In the genomic region with DNA sequence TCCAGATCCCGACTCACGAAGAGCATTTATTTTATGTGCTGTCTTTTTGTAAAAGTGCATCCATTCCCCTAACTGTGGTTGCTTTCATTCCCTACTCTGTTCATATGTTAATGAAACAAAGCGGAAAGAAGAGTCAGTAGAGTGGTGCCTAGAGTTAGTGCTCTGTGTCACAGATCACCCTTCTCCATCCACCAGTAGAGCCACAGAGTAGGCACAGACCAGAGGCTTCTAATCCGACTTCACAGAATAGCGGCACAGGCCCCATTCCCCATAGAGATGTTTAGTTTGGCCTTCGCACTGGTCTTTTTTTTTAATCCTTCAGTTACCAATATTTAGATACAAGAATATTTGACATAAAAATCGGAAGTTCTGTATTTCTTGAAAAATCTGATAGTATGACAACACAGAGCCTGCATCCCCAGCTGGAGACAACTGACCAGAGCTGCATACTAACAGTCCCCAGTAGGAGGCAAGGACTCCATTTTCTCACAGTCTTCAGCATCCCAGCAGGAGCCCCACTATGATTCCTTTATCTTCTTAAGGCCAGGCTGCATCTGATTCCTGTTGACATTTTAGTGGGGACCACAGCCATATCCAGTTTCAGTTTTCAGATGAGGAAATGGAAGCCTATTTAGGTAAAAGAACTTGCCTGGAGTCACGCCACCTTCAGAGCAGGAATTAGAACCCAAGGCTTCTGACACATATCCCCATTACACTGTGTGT, we compare ENCODE assay signal across 21 cellular contexts. TPM values are rescaled to one million over a fixed set of nuclear protein-coding genes. Genes with fewer than 3 reads are reported as not detected.
"Had no signal": no experiment of that assay in that cellular context is flagged by ENCODE, and none has a peak within 500 bp of the region (broad histone marks: within the 10 kb centered on the region; RNA-seq: fewer than 3 reads in every experiment).

No MANE protein-coding gene starts in this region.

- H3K27ac ChIP-seq: esophagus muscularis mucosa, gastroesophageal sphincter, heart left ventricle, spleen, testis had no signal

- H3K4me3 ChIP-seq: esophagus muscularis mucosa, gastroesophageal sphincter, heart left ventricle, spleen, testis had no signal

- FAIRE-seq: endothelial cell of umbilical vein had no signal

- H3K9me3 Mint-ChIP-seq: activated B cell treated with CpG ODN at 0.5 μM for 24 hours; activated CD4-positive, alpha-beta memory T cell treated with anti-CD3 and anti-CD28 coated beads for 36 hours; dendritic cell treated with granulocyte-macrophage colony-stimulating factor and Interleukin-4, amounts not matched to agents 40 ng/mL and 50 ng/mL, for 4 days; natural killer cell treated with Interleukin-12 subunit alpha and Interleukin-12 subunit beta and Interleukin-15 and Interleukin-18, amount 100 ng/mL, for 72 hours; stimulated activated memory B cell treated with anti-CD40 and anti-IgM and Interleukin-4, amounts not matched to agents 10 μg/mL and 1 μg/mL and 100 μg/mL, for 72 hours had no signal

- H3K36me3 ChIP-seq: esophagus muscularis mucosa, gastroesophageal sphincter, heart left ventricle, spleen had no signal

- H3K27ac Mint-ChIP-seq: activated B cell treated with CpG ODN at 0.5 μM for 24 hours; activated CD4-positive, alpha-beta memory T cell treated with anti-CD3 and anti-CD28 coated beads for 36 hours; activated naive CD8-positive, alpha-beta T cell; dendritic cell treated with granulocyte-macrophage colony-stimulating factor and Interleukin-4, amounts not matched to agents 40 ng/mL and 50 ng/mL, for 4 days; natural killer cell treated with Interleukin-12 subunit alpha and Interleukin-12 subunit beta and Interleukin-15 and Interleukin-18, amount 100 ng/mL, for 72 hours; stimulated activated memory B cell treated with anti-CD40 and anti-IgM and Interleukin-4, amounts not matched to agents 10 μg/mL and 1 μg/mL and 100 μg/mL, for 72 hours; type B pancreatic cell had no signal

- H3K9me3 ChIP-seq: esophagus muscularis mucosa, gastroesophageal sphincter, heart left ventricle, spleen, testis had no signal

- DNase-seq: activated B cell treated with CpG ODN at 0.5 μM for 24 hours; activated CD4-positive, alpha-beta memory T cell treated with anti-CD3 and anti-CD28 coated beads for 36 hours; activated CD4-positive, alpha-beta T cell treated with anti-CD3 and anti-CD28 coated beads for 4 hours; activated T-cell treated with anti-CD3 and anti-CD28 coated beads for 4 hours; effector CD8-positive, alpha-beta T cell; heart left ventricle; mesenchymal stem cell; nucleus accumbens; spleen; stimulated activated CD4-positive, alpha-beta T cell treated with anti-CD3 and anti-CD28 coated beads, Interleukin-4, amount 100 ng/mL, for 4 hours; testis had no signal

- H3K27me3 ChIP-seq: gastroesophageal sphincter, testis had no signal

- H3K36me3 Mint-ChIP-seq: activated CD4-positive, alpha-beta memory T cell treated with anti-CD3 and anti-CD28 coated beads for 36 hours; activated naive CD8-positive, alpha-beta T cell; natural killer cell treated with Interleukin-12 subunit alpha and Interleukin-12 subunit beta and Interleukin-15 and Interleukin-18, amount 100 ng/mL, for 72 hours; stimulated activated memory B cell treated with anti-CD40 and anti-IgM and Interleukin-4, amounts not matched to agents 10 μg/mL and 1 μg/mL and 100 μg/mL, for 72 hours; type B pancreatic cell had no signal

- H3K4me3 Mint-ChIP-seq: activated B cell treated with CpG ODN at 0.5 μM for 24 hours; activated CD4-positive, alpha-beta memory T cell treated with anti-CD3 and anti-CD28 coated beads for 36 hours; activated naive CD8-positive, alpha-beta T cell; dendritic cell treated with granulocyte-macrophage colony-stimulating factor and Interleukin-4, amounts not matched to agents 40 ng/mL and 50 ng/mL, for 4 days; natural killer cell treated with Interleukin-12 subunit alpha and Interleukin-12 subunit beta and Interleukin-15 and Interleukin-18, amount 100 ng/mL, for 72 hours; stimulated activated memory B cell treated with anti-CD40 and anti-IgM and Interleukin-4, amounts not matched to agents 10 μg/mL and 1 μg/mL and 100 μg/mL, for 72 hours; type B pancreatic cell had no signal

- H3K4me1 ChIP-seq: testis had no signal

RNA-seq across cellular contexts. Expression of gene G6PC2, which starts 7.0 kb away (rescaled TPM):
- total RNA-seq: activated B cell treated with CpG ODN at 0.5 μM for 24 hours; activated CD4-positive, alpha-beta memory T cell treated with anti-CD3 and anti-CD28 coated beads for 36 hours; cerebellum; endothelial cell of umbilical vein; esophagus muscularis mucosa; liver; natural killer cell treated with Interleukin-12 subunit alpha and Interleukin-12 subunit beta and Interleukin-15 and Interleukin-18, amount 100 ng/mL, for 72 hours; spleen had no signal
- polyA plus RNA-seq: endothelial cell of umbilical vein, heart left ventricle, liver, spleen had no signal

RNA-seq across cellular contexts. Expression of gene SPC25, which starts 17.9 kb away (rescaled TPM):
- total RNA-seq: gastroesophageal sphincter had no signal
